In genomic region chr7:7944619-7945282, GRCh38 we compare ENCODE assay signal across 8 cellular contexts. TPM values are rescaled to one million over a fixed set of nuclear protein-coding genes. Genes with fewer than 3 reads are reported as not detected.
DNase-seq lines count a peak whose midpoint lies in the region; ATAC-seq and TF ChIP-seq lines count a peak whose summit lies in the region.

No MANE protein-coding gene starts in this region.

- peak overlapping the region; percentile 81 to 96 (median 93) for H3K27ac Mint-ChIP-seq in immature natural killer cell

- peaks cover 49 to 52% of the 10 kb centered on the region in 2 donors for H3K4me1 Mint-ChIP-seq in immature natural killer cell

- H3K9me3 ChIP-seq in adrenal gland (replicated peaks in 1 of 3): no peaks in the 10 kb centered on the region

- no peak overlapping the region for H3K27ac ChIP-seq in adrenal gland

- peak; percentile 90 for ATAC-seq in GM19328 (IDR thresholded peaks at IDR 0.05; ENCODE audit: unreplicated experiment)
- ATAC-seq in HG03103 (IDR thresholded peaks at IDR 0.05; ENCODE audit: low read depth, unreplicated experiment): peak; percentile 86
- no peak for ATAC-seq in SK-N-SH treated with all-trans-retinoic acid at 6 μM for 48 hours

- TF ChIP-seq POLR2A in adrenal gland (IDR thresholded peaks at IDR 0.05): no peak

- no peaks in the 10 kb centered on the region for H3K27me3 ChIP-seq in adrenal gland

- no peaks in the 10 kb centered on the region for H3K4me1 ChIP-seq in adrenal gland (replicated peaks in 1 of 2)

- no peaks in the 10 kb centered on the region for H3K36me3 ChIP-seq in adrenal gland (replicated peaks in 1 of 2)

- no peak for TF ChIP-seq CTCF in adrenal gland (IDR thresholded peaks at IDR 0.05)

- H3K36me3 Mint-ChIP-seq in immature natural killer cell: peaks cover 0 to under 1% (median 0%) of the 10 kb centered on the region in 3 donors

- H3K27me3 Mint-ChIP-seq in immature natural killer cell (ENCODE audit: low read depth in 3 of 3): peaks cover 3 to 7% (median 4%) of the 10 kb centered on the region in 3 donors

- intact Hi-C loops in adrenal gland (cut with DNase I): no loop called here

- no peaks in the 10 kb centered on the region for H3K9me3 Mint-ChIP-seq in immature natural killer cell

- H3K4me3 Mint-ChIP-seq in immature natural killer cell: peak overlapping the region; percentile 75 to 88 (median 80)

- no peak overlapping the region for H3K4me3 ChIP-seq in adrenal gland

- WGBS in adrenal gland, 4 donors: 76 to 83% (median 80%) methylated on average over 6 to 7 of the region's 7 CpGs

- DNase-seq in activated CD4-positive, alpha-beta T cell treated with anti-CD3 and anti-CD28 coated beads for 4 hours: peak; percentile 33 to 36
- peak; percentile 47 to 62 (median 59) for DNase-seq in immature natural killer cell
- no peak for DNase-seq in OCI-M1 (lab: John Stamatoyannopoulos, UW)
- DNase-seq in adrenal gland: no peak
- no peak for DNase-seq in HuH-7 (ENCODE audit: low spot score)

TF ChIP-seq in SK-N-SH treated with all-trans-retinoic acid at 6 μM for 48 hours, 23 proteins besides CTCF, POLR2A, EP300 and RAD21:
- TF ChIP-seq ZC3H10 (CRISPR knock-in tag; IDR thresholded peaks at IDR 0.05) (no peak), CSDC2 (CRISPR knock-in tag; IDR thresholded peaks at IDR 0.05) (no peak), ZNF565 (CRISPR knock-in tag; conservative IDR thresholded peaks at IDR 0.05; ENCODE audit: low read depth) (no peak), OSR1 (CRISPR knock-in tag; IDR thresholded peaks at IDR 0.05) (no peak), PATZ1 (CRISPR knock-in tag; IDR thresholded peaks at IDR 0.05; ENCODE audit: borderline replicate concordance) (no peak), TCF4 (CRISPR knock-in tag; IDR thresholded peaks at IDR 0.05; ENCODE audit: borderline replicate concordance) (no peak), PPARA (CRISPR knock-in tag; IDR thresholded peaks at IDR 0.05; ENCODE audit: borderline replicate concordance) (no peak), ZFP3 (CRISPR knock-in tag; IDR thresholded peaks at IDR 0.05) (no peak), BACH2 (CRISPR knock-in tag; IDR thresholded peaks at IDR 0.05; ENCODE audit: borderline replicate concordance) (no peak), TSHZ2 (CRISPR knock-in tag; IDR thresholded peaks at IDR 0.05) (no peak)

RNA-seq across cellular contexts. Expression of gene GLCCI1, which starts 23.8 kb away (rescaled TPM):
- polyA plus RNA-seq in immature natural killer cell (10 to 100 TPM; 13.8 to 33.2 (median 18.0) TPM), adrenal gland (1 to 10 TPM; 3.8 to 7.6 (median 7.2) TPM)
- total RNA-seq in adrenal gland: 10 to 100 TPM in 3 of 8 donors, 1 to 10 TPM in 5; 2.4 to 23.6 (median 8.9) TPM

Comparison
In these comparisons a context has a peak if more than half of its experiments do, and no peak if none do; other contexts are left out.
1. DNase-seq: peak in activated CD4-positive, alpha-beta T cell treated with anti-CD3 and anti-CD28 coated beads for 4 hours (2 of 2) and immature natural killer cell (3 of 3); none in OCI-M1 (single experiment), adrenal gland (0 of 7) and HuH-7 (single experiment).